12 cellular contexts compared by ENCODE assay signal in genomic region chr13:42832341-42833153, GRCh38. TPM values are rescaled to one million over a fixed set of nuclear protein-coding genes. Genes with fewer than 3 reads are reported as not detected.
DNase-seq lines count a peak whose midpoint lies in the region; TF ChIP-seq lines count a peak whose summit lies in the region.
"Had no signal": no experiment of that assay in that cellular context is flagged by ENCODE, and none has a peak within 500 bp of the region (broad histone marks: within the 10 kb centered on the region; RNA-seq: fewer than 3 reads in every experiment).

No MANE protein-coding gene starts in this region.

- H2AFZ ChIP-seq in PC-9 (0 out of 2 replicates have a peak overlapping the region, but pooled peaks have one; percentile 21), Karpas-422 (ENCODE audit: low read length) (no peak overlapping the region)

- H3K4me3 ChIP-seq in PC-9 (0 out of 2 replicates have a peak overlapping the region, but pooled peaks have one; percentile 15), fibroblast of the aortic adventitia (ENCODE audit: low read depth, low read length) (no peak overlapping the region), skeletal muscle cell (ENCODE audit: low read depth, low read length) (no peak overlapping the region), Karpas-422 (ENCODE audit: low read length) (no peak overlapping the region)

- CTCF ChIA-PET in PC-9 (lab: Charles Lee), result no interaction called here

- POLR2A ChIA-PET in PC-9 (lab: Charles Lee; ENCODE audit: unreplicated experiment), result no interaction called here

- H3K9me2 ChIP-seq in PC-9 (ENCODE audit: insufficient read depth) (no peaks in the 10 kb centered on the region), Karpas-422 (replicated peaks; ENCODE audit: insufficient read depth, low read length) (no peaks in the 10 kb centered on the region)

- TF ChIP-seq CTCF in PC-9 (conservative IDR thresholded peaks at IDR 0.05) (no peak), fibroblast of the aortic adventitia (IDR thresholded peaks at IDR 0.05; ENCODE audit: insufficient read depth, low read length) (no peak)

- peaks cover 17% of the 10 kb centered on the region; the same call in 1 of the 2 replicates for H3F3A ChIP-seq in PC-9 (ENCODE audit: insufficient read depth, low read depth)

- H3K36me3 ChIP-seq in PC-9 (ENCODE audit: low read depth) (no peaks in the 10 kb centered on the region), Karpas-422 (ENCODE audit: insufficient read depth, low read length) (no peaks in the 10 kb centered on the region)

- H3K4me1 ChIP-seq in PC-9 (replicated peaks; ENCODE audit: insufficient read depth), result peaks cover 23% of the 10 kb centered on the region
- no peaks in the 10 kb centered on the region for H3K4me1 ChIP-seq in Karpas-422 (ENCODE audit: low read length)

- H3K9me3 ChIP-seq in PC-9 (ENCODE audit: insufficient read depth, low read depth) (no peaks in the 10 kb centered on the region), Karpas-422 (ENCODE audit: low read length) (no peaks in the 10 kb centered on the region)

- H3K27ac ChIP-seq in PC-9, result peak overlapping the region; percentile 72
- no peak overlapping the region for H3K27ac ChIP-seq in Karpas-422 (ENCODE audit: low read length)

- H3K4me2 ChIP-seq in PC-9, result peak overlapping the region; percentile 55
- H3K4me2 ChIP-seq in Karpas-422 (ENCODE audit: low read depth, low read length, poor library complexity, severe bottlenecking), result no peak overlapping the region

- H3K9ac ChIP-seq in Karpas-422 (ENCODE audit: low read length), result no peak overlapping the region

- H3K27me3 ChIP-seq in PC-9 (ENCODE audit: insufficient read depth, low read depth), result no peaks in the 10 kb centered on the region
- no peaks in the 10 kb centered on the region for H3K27me3 ChIP-seq in Karpas-422 (ENCODE audit: low read length)

- no peaks in the 10 kb centered on the region for H3K79me2 ChIP-seq in PC-9 (ENCODE audit: low read depth)
- H3K79me2 ChIP-seq in Karpas-422 (ENCODE audit: low read length), result no peaks in the 10 kb centered on the region

- BruUV-seq in PC-9 (replicated peaks; lab: Mats Ljungman, UMichigan), result no TSS peak

- peak; percentile 83 for DNase-seq in GM04503 (ENCODE audit: low read depth)
- peak; percentile 19 to 80 for DNase-seq in PC-9
- DNase-seq in fibroblast of the aortic adventitia (ENCODE audit: low read depth), result peak; percentile 95
- peak; percentile 92 for DNase-seq in skeletal muscle cell (ENCODE audit: low read depth)
- DNase-seq in Karpas-422, result no peak
- no peak for DNase-seq in NCI-H128 (lab: John Stamatoyannopoulos, UW; ENCODE audit: unreplicated experiment)
- DNase-seq in NCI-H1417 (lab: John Stamatoyannopoulos, UW), result no peak
- DNase-seq: activated CD4-positive, CD25-positive, alpha-beta regulatory T cell treated with anti-CD3 and anti-CD28 coated beads, Interleukin-2, amount 50 U/mL, for 72 hours; head of caudate nucleus; MM.1S; nephron progenitor cell had no signal

- intact Hi-C loops in PC-9 (cut with micrococcal nuclease; ENCODE audit: unreplicated experiment), result loop anchor here (10.0 kb wide), 1 partner anchor 252 kb away; no protein-coding TSS in a partner anchor

- H4K20me1 ChIP-seq in PC-9 (ENCODE audit: insufficient read depth) (no peaks in the 10 kb centered on the region), Karpas-422 (ENCODE audit: insufficient read depth, low read depth, low read length) (no peaks in the 10 kb centered on the region)

RNA-seq across cellular contexts. Expression of gene FAM216B, which starts 51.2 kb away (rescaled TPM):
- total RNA-seq in PC-9 (2021), result not detected in 2 replicates
- total RNA-seq in fibroblast of the aortic adventitia (ENCODE audit: low replicate concordance), result 0.25 TPM in 1 of 2 replicates, not detected in the other
- total RNA-seq in Karpas-422 (2014; rRNA removed; shearing (Covaris generic); ENCODE audit: low replicate concordance), result not detected in 2 replicates
- total RNA-seq: OCI-LY7 had no signal

Comparison
In these comparisons a context has a peak if more than half of its experiments do, and no peak if none do; other contexts are left out.
1. DNase-seq: peak in GM04503 (single experiment), PC-9 (2 of 2), fibroblast of the aortic adventitia (single experiment) and skeletal muscle cell (single experiment); none in Karpas-422 (single experiment), NCI-H128 (single experiment) and NCI-H1417 (0 of 3).